ENCODE assay signal across 8 cellular contexts in the genomic region with DNA sequence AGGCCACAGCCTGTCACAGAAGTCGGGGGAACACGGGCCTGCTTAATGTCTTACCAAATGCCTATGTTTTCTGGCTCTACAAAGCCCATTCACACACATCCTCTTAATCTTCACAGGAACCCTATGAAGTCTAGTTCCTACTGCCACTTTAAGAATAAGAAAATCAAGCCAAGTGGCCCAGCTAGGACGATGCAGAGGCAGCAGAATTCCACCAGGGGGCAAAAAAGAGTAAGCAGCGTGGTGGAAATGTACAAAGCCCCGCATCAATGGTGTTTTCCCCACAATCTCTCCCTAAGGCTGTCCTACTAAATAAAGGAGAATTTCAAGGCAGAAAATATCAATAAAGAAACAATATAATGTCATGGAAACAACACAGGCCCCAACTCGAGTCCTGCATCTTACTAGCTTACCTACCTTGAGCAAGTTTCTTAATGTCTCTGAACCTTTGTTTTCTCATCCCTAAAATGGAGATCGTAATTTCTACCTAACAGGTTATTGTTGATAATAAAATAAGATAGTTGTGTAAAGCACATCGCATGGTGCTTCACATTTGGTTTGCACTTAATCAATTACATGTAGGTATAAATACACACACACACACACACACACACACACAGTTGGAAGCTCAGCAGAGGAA. TPM values are rescaled to one million over a fixed set of nuclear protein-coding genes. Genes with fewer than 3 reads are reported as not detected.
DNase-seq lines count a peak whose midpoint lies in the region; ATAC-seq, FAIRE-seq and TF ChIP-seq lines count a peak whose summit lies in the region.

No MANE protein-coding gene starts in this region.

- H2AFZ ChIP-seq in astrocyte (ENCODE audit: low read depth, low read length): no peak overlapping the region

- peak; percentile 100 for TF ChIP-seq CTCF in astrocyte (IDR thresholded peaks at IDR 0.05; ENCODE audit: insufficient read depth, low read depth, low read length)

- no peaks in the 10 kb centered on the region for H3K27me3 ChIP-seq in astrocyte (ENCODE audit: insufficient read depth, low read length)

- H3K36me3 Mint-ChIP-seq in astrocyte (ENCODE audit: low read depth, unreplicated experiment): no peaks in the 10 kb centered on the region

- H3K9me3 ChIP-seq in astrocyte (ENCODE audit: insufficient read depth, low read depth, low read length): no peaks in the 10 kb centered on the region

- H3K4me1 Mint-ChIP-seq in astrocyte (ENCODE audit: low read depth, unreplicated experiment): peaks cover 6% of the 10 kb centered on the region

- no peaks in the 10 kb centered on the region for H3K79me2 ChIP-seq in astrocyte (ENCODE audit: insufficient read depth, low read length)

- no peak overlapping the region for H3K27ac Mint-ChIP-seq in astrocyte (ENCODE audit: unreplicated experiment)

- DNase-seq in EH (ENCODE audit: low read depth) (peak; percentile 73), NCI-H524 (lab: John Stamatoyannopoulos, UW) (peak; percentile 33 to 59), astrocyte (ENCODE audit: low read depth) (peak; percentile 37), hippocampal formation (lab: John Stamatoyannopoulos, UW) (peak; percentile 49 to 82), smooth muscle cell of the brain vasculature (ENCODE audit: low read depth, low spot score) (peak; percentile 45), posterior vena cava (ENCODE audit: low spot score) (no peak)

- no peaks in the 10 kb centered on the region for H3K9me3 Mint-ChIP-seq in astrocyte (ENCODE audit: unreplicated experiment)

- FAIRE-seq in astrocyte (lab: Jason Lieb, UNC): peak; percentile 88

- H3K27me3 Mint-ChIP-seq in astrocyte (ENCODE audit: low read depth, unreplicated experiment): peaks cover 14% of the 10 kb centered on the region

- no peaks in the 10 kb centered on the region for H3K36me3 ChIP-seq in astrocyte (ENCODE audit: insufficient read depth, low read length)

- no peak overlapping the region for H3K9ac ChIP-seq in astrocyte (ENCODE audit: low read length)

- ATAC-seq in GM19438 (IDR thresholded peaks at IDR 0.05; ENCODE audit: low read depth, unreplicated experiment): peak; percentile 81
- ATAC-seq in HG03460 (IDR thresholded peaks at IDR 0.05; ENCODE audit: unreplicated experiment): peak; percentile 78

- H3K27ac ChIP-seq in astrocyte (ENCODE audit: low read depth, low read length): no peak overlapping the region

- H3K4me1 ChIP-seq in astrocyte (ENCODE audit: insufficient read depth, low read length): no peaks in the 10 kb centered on the region

- no peak overlapping the region for H3K4me3 ChIP-seq in astrocyte (ENCODE audit: insufficient read depth, low read depth, low read length)

- intact Hi-C loops in posterior vena cava (cut with DNase I): loop anchor here in 1 of 2 donors (5.0 kb wide), 1 partner anchor 1051 kb away; no protein-coding TSS in a partner anchor

- H4K20me1 ChIP-seq in astrocyte (ENCODE audit: insufficient read depth, low read length): no peaks in the 10 kb centered on the region

- no peak overlapping the region for H3K4me3 Mint-ChIP-seq in astrocyte (ENCODE audit: unreplicated experiment)

- H3K4me2 ChIP-seq in astrocyte (ENCODE audit: low read length): no peak overlapping the region

RNA-seq across cellular contexts. Expression of a gene that starts 21.4 kb away (rescaled TPM):
- 3.0 and 4.2 TPM in 2 replicates for total RNA-seq in astrocyte
- total RNA-seq in posterior vena cava: 1 to 10 TPM; 2.6 to 4.9 TPM
